In the genomic region with DNA sequence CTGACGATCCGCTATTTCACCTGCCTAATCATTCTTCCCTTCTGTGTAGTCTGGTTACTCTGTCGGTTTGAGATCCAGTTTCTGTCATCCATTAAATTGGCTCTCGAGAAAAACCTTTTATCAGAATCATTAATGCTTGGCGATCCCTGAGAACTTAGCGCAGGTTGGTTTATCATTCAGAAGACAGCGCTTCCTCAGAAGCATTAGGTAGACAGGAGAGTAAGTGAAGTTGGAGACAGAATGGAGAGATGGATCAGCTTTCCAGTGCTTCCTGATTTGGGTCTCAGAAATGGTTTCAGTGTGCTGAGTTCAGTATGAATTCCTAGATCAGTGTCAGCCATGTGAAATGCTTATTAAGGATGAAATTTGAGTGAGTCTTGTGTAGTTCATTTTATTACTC, we compare ENCODE assay signal across 8 cellular contexts. TPM values are rescaled to one million over a fixed set of nuclear protein-coding genes. Genes with fewer than 3 reads are reported as not detected.
DNase-seq lines count a peak whose midpoint lies in the region; ATAC-seq, FAIRE-seq and TF ChIP-seq lines count a peak whose summit lies in the region.

No MANE protein-coding gene starts in this region.

- H3K9me3 Mint-ChIP-seq in activated naive CD4-positive, alpha-beta T cell treated with anti-CD3 and anti-CD28 coated beads, Interleukin-2, amount 50 U/mL, for 24 hours: peaks cover 5% of the 10 kb centered on the region

- H2AFZ ChIP-seq in PC-9 (no peak overlapping the region; the same call in 1 of the 2 replicates), trophoblast cell (ENCODE audit: insufficient read depth, low read length, poor library complexity) (no peak overlapping the region)

- no peaks in the 10 kb centered on the region for H3K9me3 ChIP-seq in PC-9 (ENCODE audit: insufficient read depth, low read depth)
- peaks cover 2% of the 10 kb centered on the region for H3K9me3 ChIP-seq in trophoblast cell (ENCODE audit: insufficient read depth, low read depth, low read length)

- DNase-seq in activated naive CD4-positive, alpha-beta T cell treated with Interleukin-2 at 50 U/mL for 16 hours: no peak
- DNase-seq in PC-9 (no peak), erythroblast (lab: John Stamatoyannopoulos, UW) (peak; percentile 53 to 59), trophoblast cell (peak in 1 of 2 donors; percentile 26), GM19239 (ENCODE audit: insufficient read length, low spot score) (no peak)
- no peak for DNase-seq in stimulated activated CD4-positive, alpha-beta T cell treated with anti-CD3 and anti-CD28 coated beads, Interleukin-4, amount 100 ng/mL, for 1 hour

- no peak overlapping the region for H2BK12ac ChIP-seq in trophoblast cell (ENCODE audit: low read length)

- no peak overlapping the region for H4K8ac ChIP-seq in trophoblast cell (ENCODE audit: low read depth, low read length)

- H3K36me3 ChIP-seq in PC-9 (ENCODE audit: low read depth) (peaks cover 20% of the 10 kb centered on the region), trophoblast cell (ENCODE audit: control insufficient read depth in 1 of 2, insufficient read depth in 2 of 2, low read length in 2 of 2) (peaks cover 3 to 5% of the 10 kb centered on the region in 2 experiments)

- no peaks in the 10 kb centered on the region for H3K27me3 Mint-ChIP-seq in activated naive CD4-positive, alpha-beta T cell treated with anti-CD3 and anti-CD28 coated beads, Interleukin-2, amount 50 U/mL, for 24 hours

- intact Hi-C loops in PC-9 (cut with micrococcal nuclease; ENCODE audit: unreplicated experiment): loop anchor here (5.0 kb wide), 1 partner anchor 929 kb away; a partner anchor contains a TSS

- H3K36me3 Mint-ChIP-seq in activated naive CD4-positive, alpha-beta T cell treated with anti-CD3 and anti-CD28 coated beads, Interleukin-2, amount 50 U/mL, for 24 hours: peaks cover 3% of the 10 kb centered on the region

- peak overlapping the region; percentile 95; the same call in 1 of the 2 replicates for H3K27ac ChIP-seq in PC-9
- H3K27ac ChIP-seq in trophoblast cell (ENCODE audit: low read depth, low read length): no peak overlapping the region

- peaks cover 48% of the 10 kb centered on the region for H3K4me1 Mint-ChIP-seq in activated naive CD4-positive, alpha-beta T cell treated with anti-CD3 and anti-CD28 coated beads, Interleukin-2, amount 50 U/mL, for 24 hours

- no peaks in the 10 kb centered on the region for H3K27me3 ChIP-seq in PC-9 (ENCODE audit: insufficient read depth, low read depth)
- no peaks in the 10 kb centered on the region for H3K27me3 ChIP-seq in trophoblast cell (ENCODE audit: insufficient read depth, low read length)

- peaks cover 5% of the 10 kb centered on the region; the same call in 1 of the 2 replicates for H4K20me1 ChIP-seq in PC-9 (ENCODE audit: insufficient read depth)

- POLR2A ChIA-PET in PC-9 (lab: Charles Lee; ENCODE audit: unreplicated experiment): no interaction called here

- H3K9me2 ChIP-seq in PC-9 (ENCODE audit: insufficient read depth): no peaks in the 10 kb centered on the region

- no peak overlapping the region for H2BK5ac ChIP-seq in trophoblast cell (ENCODE audit: low read depth, low read length, poor library complexity)

- H3K79me1 ChIP-seq in trophoblast cell (ENCODE audit: low read length): peaks cover 15% of the 10 kb centered on the region

- TF ChIP-seq CTCF in PC-9 (conservative IDR thresholded peaks at IDR 0.05): no peak

- H3K18ac ChIP-seq in trophoblast cell (ENCODE audit: low read length): no peak overlapping the region

- H4K12ac ChIP-seq in trophoblast cell (ENCODE audit: low read depth, low read length): no peak overlapping the region

- no peak overlapping the region for H3K23ac ChIP-seq in trophoblast cell (ENCODE audit: low read length)

- H3K4me3 ChIP-seq in PC-9 (peak overlapping the region; percentile 100), trophoblast cell (ENCODE audit: low read depth, low read length) (peak overlapping the region; percentile 64)

- ATAC-seq in GM21381 (IDR thresholded peaks at IDR 0.05; ENCODE audit: unreplicated experiment): no peak

- H3K4me1 ChIP-seq in PC-9 (replicated peaks; ENCODE audit: insufficient read depth) (peaks cover 23% of the 10 kb centered on the region), trophoblast cell (ENCODE audit: control insufficient read depth in 1 of 2, insufficient read depth in 2 of 2, low read length in 2 of 2) (peaks cover 0 to 4% of the 10 kb centered on the region in 2 experiments)

- H4K91ac ChIP-seq in trophoblast cell (ENCODE audit: low read depth, low read length): no peak overlapping the region

- no peak for TF ChIP-seq POLR2A in erythroblast (IDR thresholded peaks at IDR 0.05; ENCODE audit: low read length)

- H2BK120ac ChIP-seq in trophoblast cell (ENCODE audit: insufficient read depth, low read length, poor library complexity): no peak overlapping the region

- TSS peak; percentile 22 for BruUV-seq in PC-9 (replicated peaks; lab: Mats Ljungman, UMichigan)

- H3K14ac ChIP-seq in trophoblast cell (ENCODE audit: low read length): no peak overlapping the region

- H3K4me3 Mint-ChIP-seq in activated naive CD4-positive, alpha-beta T cell treated with anti-CD3 and anti-CD28 coated beads, Interleukin-2, amount 50 U/mL, for 24 hours: peak overlapping the region; percentile 94

- no peak overlapping the region for H2AK5ac ChIP-seq in trophoblast cell (ENCODE audit: low read length)

- H3K4me2 ChIP-seq in PC-9 (peak overlapping the region; percentile 96), trophoblast cell (ENCODE audit: low read length) (peak overlapping the region; percentile 96)

- H3K4ac ChIP-seq in trophoblast cell (ENCODE audit: low read depth, low read length): peak overlapping the region; percentile 5

- peak overlapping the region; percentile 99 for H3K9ac ChIP-seq in trophoblast cell (ENCODE audit: low read length)

- CTCF ChIA-PET in PC-9 (lab: Charles Lee): interaction anchor here (0.6 kb wide), 2 partner anchors 272 to 1246 kb away, joined by 4 read pairs; no protein-coding TSS in a partner anchor

- H3F3A ChIP-seq in PC-9 (ENCODE audit: insufficient read depth, low read depth): peaks cover 17% of the 10 kb centered on the region

- H3K27ac Mint-ChIP-seq in activated naive CD4-positive, alpha-beta T cell treated with anti-CD3 and anti-CD28 coated beads, Interleukin-2, amount 50 U/mL, for 24 hours: peak overlapping the region; percentile 88

- FAIRE-seq in GM19239 (lab: Jason Lieb, UNC): no peak

- no CpG with 5 or more reads among the region's 7 CpGs for WGBS in trophoblast cell (ENCODE audit: extremely low coverage, insufficient coverage, insufficient read length)

- H3K79me2 ChIP-seq in PC-9 (ENCODE audit: low read depth): peaks cover 74% of the 10 kb centered on the region
- peaks cover 15% of the 10 kb centered on the region for H3K79me2 ChIP-seq in trophoblast cell (ENCODE audit: control insufficient read depth, insufficient read depth, low read length, poor library complexity)

RNA-seq across cellular contexts. Expression of a gene that starts 1.3 kb away (rescaled TPM):
- 42.1 and 50.3 TPM in 2 replicates for total RNA-seq in PC-9 (2021)
- 24.4 and 24.9 TPM in 2 replicates for polyA plus RNA-seq in trophoblast cell (2013)

Comparison
In these comparisons a context has a peak if more than half of its experiments do, and no peak if none do; other contexts are left out.
1. DNase-seq: peak in erythroblast (2 of 2); none in activated naive CD4-positive, alpha-beta T cell treated with Interleukin-2 at 50 U/mL for 16 hours (single experiment), PC-9 (0 of 2), stimulated activated CD4-positive, alpha-beta T cell treated with anti-CD3 and anti-CD28 coated beads, Interleukin-4, amount 100 ng/mL, for 1 hour (single experiment) and GM19239 (single experiment).